In the genomic region with DNA sequence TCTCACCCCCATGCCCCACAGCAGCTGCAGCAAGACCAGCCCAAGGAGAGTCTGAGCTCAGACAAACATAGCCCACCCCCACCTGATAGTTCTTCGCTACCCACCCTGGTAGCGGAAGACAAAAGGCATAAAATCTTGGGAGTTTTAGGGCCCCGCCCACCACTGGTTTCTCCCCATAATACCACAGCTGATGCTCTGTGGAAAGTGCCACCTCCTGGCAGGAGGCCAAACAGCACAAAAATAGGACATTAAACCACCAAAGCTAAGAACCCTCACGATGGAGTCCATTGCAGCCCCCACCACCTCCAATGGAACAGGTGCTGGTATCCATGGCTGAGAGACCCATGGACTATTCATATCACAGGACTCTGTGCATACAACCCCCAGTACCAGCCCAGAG, we compare ENCODE assay signal across 14 cellular contexts.
A peak's percentile ranks its signal among the peaks of the same experiment; 100 is the strongest.
DNase-seq lines count a peak whose midpoint lies in the region; ATAC-seq, FAIRE-seq and TF ChIP-seq lines count a peak whose summit lies in the region.
"Had no signal": no experiment of that assay in that cellular context is flagged by ENCODE, and none has a peak within 500 bp of the region (broad histone marks: within the 10 kb centered on the region; RNA-seq: fewer than 3 reads in every experiment).

No MANE protein-coding gene starts in this region.

- CTCF ChIA-PET in K562 (lab: Yijun Ruan, JAX; ENCODE audit: low intra/inter-chr PET ratio) = no interaction called here
- CTCF ChIA-PET in mammary epithelial cell (lab: Charles Lee; ENCODE audit: low non-redundant PET) = no interaction called here

- ATAC-seq in K562 = no peak
- ATAC-seq: HCT116 had no signal

- H3K9me1 ChIP-seq in K562 (ENCODE audit: control insufficient read depth, insufficient read depth, low read length) = no peaks in the 10 kb centered on the region

- H3K4me2 ChIP-seq in Loucy (ENCODE audit: low read depth, low read length, poor library complexity, severe bottlenecking) (no peak overlapping the region), K562 (ENCODE audit: insufficient read depth, low read length) (no peak overlapping the region), mammary epithelial cell (ENCODE audit: insufficient read depth, low read depth, low read length) (no peak overlapping the region)
- H3K4me2 ChIP-seq: BLaER1 treated with 17β-estradiol and CSF1 and Interleukin-3, amounts not matched to agents 10 nM and 100 nM had no signal

- no peaks in the 10 kb centered on the region for H3F3A ChIP-seq in Loucy (ENCODE audit: low read depth)

- H3K9me3 ChIP-seq in Loucy (ENCODE audit: insufficient read depth, low read depth, low read length) (no peaks in the 10 kb centered on the region), K562 (replicated peaks; ENCODE audit: control insufficient read depth, insufficient read depth, low read depth, low read length) (no peaks in the 10 kb centered on the region), mammary epithelial cell (replicated peaks; ENCODE audit: insufficient read depth, low read length) (no peaks in the 10 kb centered on the region)

- H3K9ac ChIP-seq in Loucy (ENCODE audit: low read depth, low read length, poor library complexity, severe bottlenecking) (no peak overlapping the region), K562 (ENCODE audit: insufficient read depth in 1 of 2, low read depth in 2 of 2, low read length in 2 of 2) (no peak overlapping the region), mammary epithelial cell (ENCODE audit: insufficient read depth, low read length) (no peak overlapping the region)
- H3K9ac ChIP-seq: BLaER1 treated with 17β-estradiol and CSF1 and Interleukin-3, amounts not matched to agents 10 nM and 100 nM had no signal

- no peaks in the 10 kb centered on the region for H4K20me1 ChIP-seq in Loucy (ENCODE audit: insufficient read depth, low read length, poor library complexity, severe bottlenecking)
- no peaks in the 10 kb centered on the region for H4K20me1 ChIP-seq in K562 (replicated peaks; ENCODE audit: control insufficient read depth, insufficient read depth, low read length)
- no peaks in the 10 kb centered on the region for H4K20me1 ChIP-seq in mammary epithelial cell (ENCODE audit: insufficient read depth, low read length)
- H4K20me1 ChIP-seq: BLaER1 treated with 17β-estradiol and CSF1 and Interleukin-3, amounts not matched to agents 10 nM and 100 nM had no signal

- no peak overlapping the region for H3K27ac ChIP-seq in K562 (ENCODE audit: extremely low read depth, low read depth, low read length)
- no peak overlapping the region for H3K27ac ChIP-seq in mammary epithelial cell (ENCODE audit: insufficient read depth, low read depth, low read length)
- H3K27ac ChIP-seq: BLaER1 treated with 17β-estradiol and CSF1 and Interleukin-3, amounts not matched to agents 10 nM and 100 nM; HL-60 had no signal

- TF ChIP-seq EP300 in K562 (IDR thresholded peaks at IDR 0.05; ENCODE audit: low read length) = no peak

- no peak for TF ChIP-seq RAD21 in K562 (CRISPR knock-in tag; conservative IDR thresholded peaks at IDR 0.05 in 1 of 2, IDR thresholded peaks at IDR 0.05 in 1 of 2)

- peak; percentile 5 for DNase-seq in activated CD4-positive, alpha-beta T cell treated with anti-CD3 and anti-CD28 coated beads for 48 hours
- DNase-seq in activated CD4-positive, alpha-beta T cell treated with anti-CD3 and anti-CD28 coated beads for 1 hour = no peak
- DNase-seq in K562 (ENCODE audit: extremely low read depth in 1 of 4, low spot score in 3 of 4) = no peak
- DNase-seq in myocyte (ENCODE audit: low read depth) = peak; percentile 42
- DNase-seq in AG08395 (ENCODE audit: low spot score) = no peak
- no peak for DNase-seq in mammary epithelial cell
- no peak for DNase-seq in D721Med (ENCODE audit: insufficient read length, low spot score)
- DNase-seq: 8988T, Calu3 had no signal

- BruUV-seq in K562 (replicated peaks; lab: Mats Ljungman, UMichigan) (no TSS peak), mammary epithelial cell (replicated peaks; lab: Mats Ljungman, UMichigan) (no TSS peak)

- 0% methylated on average over 4 of the region's 4 CpGs for WGBS in K562 (ENCODE audit: insufficient coverage, low coverage, missing lambda C conversion rate)
- 74% methylated on average over 4 of the region's 4 CpGs for WGBS in mammary epithelial cell (ENCODE audit: low coverage, missing lambda C conversion rate)

- no peak for FAIRE-seq in K562 (lab: Jason Lieb, UNC)
- FAIRE-seq in D721Med (lab: Jason Lieb, UNC) = no peak
- FAIRE-seq: H54 had no signal

- H2AFZ ChIP-seq in Loucy (ENCODE audit: low read length) (no peak overlapping the region), K562 (ENCODE audit: low read depth, low read length) (no peak overlapping the region), mammary epithelial cell (ENCODE audit: low read depth, low read length) (no peak overlapping the region)

- 0 out of 2 replicates have a peak, but pooled peaks have one; percentile 11 for TF ChIP-seq CTCF in Loucy (conservative IDR thresholded peaks at IDR 0.05; ENCODE audit: low read length)
- TF ChIP-seq CTCF in K562 (IDR thresholded peaks at IDR 0.05 in 2 of 3, conservative IDR thresholded peaks at IDR 0.05 in 1 of 3; ENCODE audit: insufficient read depth in 2 of 3, low read depth in 1 of 3, low read length in 3 of 3) = no peak
- TF ChIP-seq CTCF in mammary epithelial cell (conservative IDR thresholded peaks at IDR 0.05 in 1 of 2, IDR thresholded peaks at IDR 0.05 in 1 of 2; ENCODE audit: extremely low read depth in 1 of 2, insufficient read depth in 1 of 2, low read depth in 1 of 2, low read length in 2 of 2) = no peak
- TF ChIP-seq CTCF in D721Med (IDR thresholded peaks at IDR 0.05; ENCODE audit: insufficient read depth, missing control alignments) = no peak

- POLR2A ChIA-PET in K562 (lab: Yijun Ruan, JAX) = interaction anchor here (0.6 kb wide), 1 partner anchor 293 kb away, joined by 3 read pairs; no protein-coding TSS in a partner anchor

- no peaks in the 10 kb centered on the region for H3K9me2 ChIP-seq in Loucy (replicated peaks; ENCODE audit: low read depth, low read length)

- dilution Hi-C loops in mammary epithelial cell (cut with HindIII; ENCODE audit: low sequenced_read_pairs) = no loop called here

- no peak for TF ChIP-seq POLR2A in K562 (conservative IDR thresholded peaks at IDR 0.05)

- H3K4me1 ChIP-seq in Loucy (ENCODE audit: insufficient read depth, low read length, poor library complexity, severe bottlenecking) = no peaks in the 10 kb centered on the region
- no peaks in the 10 kb centered on the region for H3K4me1 ChIP-seq in K562 (replicated peaks in 1 of 2; ENCODE audit: control insufficient read depth in 2 of 2, insufficient read depth in 2 of 2, low read length in 2 of 2)
- H3K4me1 ChIP-seq in mammary epithelial cell (ENCODE audit: insufficient read depth, low read length) = no peaks in the 10 kb centered on the region
- H3K4me1 ChIP-seq: BLaER1 treated with 17β-estradiol and CSF1 and Interleukin-3, amounts not matched to agents 10 nM and 100 nM had no signal

- intact Hi-C loops in K562 (cut with micrococcal nuclease) (no loop called here), mammary epithelial cell (cut with micrococcal nuclease) (no loop called here)

- H3K79me2 ChIP-seq in Loucy (ENCODE audit: insufficient read depth, low read length) = no peaks in the 10 kb centered on the region
- H3K79me2 ChIP-seq in K562 (ENCODE audit: control insufficient read depth, insufficient read depth, low read length) = no peaks in the 10 kb centered on the region
- H3K79me2 ChIP-seq in mammary epithelial cell (ENCODE audit: insufficient read depth, low read length) = no peaks in the 10 kb centered on the region

- no peaks in the 10 kb centered on the region for H3K36me3 ChIP-seq in Loucy (ENCODE audit: insufficient read depth, low read length)
- H3K36me3 ChIP-seq in K562 (ENCODE audit: control insufficient read depth, insufficient read depth, low read length) = no peaks in the 10 kb centered on the region
- no peaks in the 10 kb centered on the region for H3K36me3 ChIP-seq in mammary epithelial cell (ENCODE audit: insufficient read depth, low read length)
- H3K36me3 ChIP-seq: BLaER1 treated with 17β-estradiol and CSF1 and Interleukin-3, amounts not matched to agents 10 nM and 100 nM had no signal

- H3K4me3 ChIP-seq in Loucy (ENCODE audit: low read length, poor library complexity, severe bottlenecking) = no peak overlapping the region
- H3K4me3 ChIP-seq in K562 = no peak overlapping the region
- no peak overlapping the region for H3K4me3 ChIP-seq in mammary epithelial cell (replicated peaks in 1 of 3; ENCODE audit: insufficient read depth in 1 of 3, low read depth in 2 of 3, low read length in 3 of 3)
- H3K4me3 ChIP-seq: BLaER1 treated with 17β-estradiol and CSF1 and Interleukin-3, amounts not matched to agents 10 nM and 100 nM had no signal

- H3K27me3 ChIP-seq in Loucy (ENCODE audit: insufficient read depth, low read length, poor library complexity, severe bottlenecking) (no peaks in the 10 kb centered on the region), K562 (ENCODE audit: control insufficient read depth in 2 of 2, insufficient read depth in 2 of 2, low read length in 2 of 2) (no peaks in the 10 kb centered on the region), mammary epithelial cell (ENCODE audit: insufficient read depth, low read length) (no peaks in the 10 kb centered on the region)
- H3K27me3 ChIP-seq: BLaER1 treated with 17β-estradiol and CSF1 and Interleukin-3, amounts not matched to agents 10 nM and 100 nM had no signal

- in situ Hi-C loops in K562 (cut with MboI) = no loop called here
- in situ Hi-C loops in mammary epithelial cell (cut with MboI; ENCODE audit: low sequenced_read_pairs in 2 of 2) = no loop called here

TF ChIP-seq in K562, 482 proteins besides CTCF, POLR2A, EP300 and RAD21:
- TF ChIP-seq KLF10 (CRISPR knock-in tag; IDR thresholded peaks at IDR 0.05) = no peak
- peak; percentile 18; the same call in 1 of the 2 replicates for TF ChIP-seq NFIC (IDR thresholded peaks at IDR 0.05)

Comparison
In these comparisons a context has a peak if more than half of its experiments do, and no peak if none do; other contexts are left out.
1. DNase-seq: peak in activated CD4-positive, alpha-beta T cell treated with anti-CD3 and anti-CD28 coated beads for 48 hours (single experiment) and myocyte (single experiment); none in activated CD4-positive, alpha-beta T cell treated with anti-CD3 and anti-CD28 coated beads for 1 hour (single experiment), K562 (0 of 4), AG08395 (single experiment), mammary epithelial cell (single experiment) and D721Med (single experiment).